In the genomic region with DNA sequence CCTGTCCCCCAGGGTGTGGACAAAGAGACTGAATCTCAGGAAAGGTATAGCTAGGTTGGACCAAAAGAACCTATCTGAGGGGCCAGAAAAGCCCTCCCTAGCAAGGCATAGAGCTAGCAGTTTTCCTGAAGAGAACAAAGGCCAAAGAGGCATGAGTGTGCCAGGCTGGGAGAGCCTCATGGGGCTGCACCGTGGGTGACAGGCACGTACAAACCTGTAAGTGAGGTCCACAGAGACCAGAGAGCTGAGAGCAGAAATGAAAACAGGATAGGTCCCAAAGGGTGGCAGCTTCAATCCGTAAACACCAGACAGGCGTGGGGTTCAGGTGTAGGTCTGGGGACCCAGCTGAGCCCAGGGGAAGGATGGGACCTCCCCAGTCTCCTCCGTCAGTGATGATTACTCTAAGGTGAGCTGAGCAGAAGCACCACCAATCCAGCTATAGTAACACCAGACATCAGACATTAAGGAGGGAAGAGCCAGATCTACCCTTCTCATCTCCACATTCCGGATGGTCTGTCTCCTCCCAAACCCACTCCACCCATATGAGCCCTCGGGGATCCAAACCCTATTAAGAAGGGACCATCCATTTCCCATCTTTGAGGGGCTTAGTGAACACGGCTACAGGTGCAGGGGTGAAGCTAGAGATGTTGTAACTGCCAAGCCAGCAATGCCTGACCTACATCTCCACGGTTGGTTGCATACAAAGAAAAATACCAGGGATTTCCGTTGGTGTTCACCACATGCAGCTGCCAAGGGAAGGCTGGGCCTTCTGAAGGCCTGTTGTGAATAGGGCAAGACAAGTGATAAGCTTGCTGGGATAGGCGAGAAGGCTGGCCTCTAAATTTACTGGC, we compare ENCODE assay signal across 9 cellular contexts. TPM values are rescaled to one million over a fixed set of nuclear protein-coding genes. Genes with fewer than 3 reads are reported as not detected.
DNase-seq lines count a peak whose midpoint lies in the region; ATAC-seq and TF ChIP-seq lines count a peak whose summit lies in the region.
"Had no signal": no experiment of that assay in that cellular context is flagged by ENCODE, and none has a peak within 500 bp of the region (broad histone marks: within the 10 kb centered on the region; RNA-seq: fewer than 3 reads in every experiment).

No MANE protein-coding gene starts in this region.

- 55% methylated on average over 11 of the region's 11 CpGs for WGBS in suprapubic skin

- TF ChIP-seq CTCF in chondrocyte (IDR thresholded peaks at IDR 0.05), result no peak
- no peak for TF ChIP-seq CTCF in suprapubic skin (IDR thresholded peaks at IDR 0.05)
- no peak for TF ChIP-seq CTCF in foreskin fibroblast (IDR thresholded peaks at IDR 0.05; ENCODE audit: low read depth, low read length)

- H3K4me3 ChIP-seq in suprapubic skin (no peak overlapping the region), foreskin fibroblast (ENCODE audit: low read depth in 1 of 2, low read length in 2 of 2) (no peak overlapping the region)
- H3K4me3 ChIP-seq: Peyer's patch had no signal

- TF ChIP-seq POLR2A in suprapubic skin (IDR thresholded peaks at IDR 0.05), result no peak

- no peaks in the 10 kb centered on the region for H3K9me3 Mint-ChIP-seq in chondrocyte (ENCODE audit: low read depth)

- no peak overlapping the region for H3K4me3 Mint-ChIP-seq in chondrocyte (ENCODE audit: unreplicated experiment)

- peaks cover 39% of the 10 kb centered on the region for H3K4me1 ChIP-seq in suprapubic skin

- no peaks in the 10 kb centered on the region for H3K9me3 ChIP-seq in suprapubic skin
- H3K9me3 ChIP-seq: Peyer's patch had no signal

- H3K27ac ChIP-seq in suprapubic skin, result peak overlapping the region; percentile 13

- ATAC-seq in HG03442 (IDR thresholded peaks at IDR 0.05; ENCODE audit: unreplicated experiment) (no peak), GM21515 (IDR thresholded peaks at IDR 0.05; ENCODE audit: unreplicated experiment) (no peak)

- peaks cover 20% of the 10 kb centered on the region for H3K36me3 ChIP-seq in suprapubic skin

- peaks cover 29% of the 10 kb centered on the region for H3K36me3 Mint-ChIP-seq in chondrocyte (ENCODE audit: low read depth)

- H3K4me1 Mint-ChIP-seq in chondrocyte (ENCODE audit: low read depth), result peaks cover 16% of the 10 kb centered on the region

- no peaks in the 10 kb centered on the region for H3K27me3 Mint-ChIP-seq in chondrocyte (ENCODE audit: low read depth)

- DNase-seq in activated gamma-delta T cell treated with Interleukin-2 at 50 U/mL for 16 hours, result peak; percentile 23
- no peak for DNase-seq in activated gamma-delta T cell (lab: John Stamatoyannopoulos, UW)
- DNase-seq in MV-4-11 (lab: John Stamatoyannopoulos, UW), result peak; percentile 53
- no peak for DNase-seq in chondrocyte (ENCODE audit: low spot score)
- no peak for DNase-seq in suprapubic skin (ENCODE audit: low spot score in 2 of 2)
- no peak for DNase-seq in foreskin fibroblast

- no peak for TF ChIP-seq EP300 in suprapubic skin (IDR thresholded peaks at IDR 0.05)

- no peaks in the 10 kb centered on the region for H3K27me3 ChIP-seq in suprapubic skin
- H3K27me3 ChIP-seq: Peyer's patch had no signal

- H3K27ac Mint-ChIP-seq in chondrocyte (ENCODE audit: unreplicated experiment), result peak overlapping the region; percentile 32

RNA-seq across cellular contexts. Expression of a gene that starts 38.3 kb away (rescaled TPM):
- total RNA-seq in chondrocyte (55.9 to 96.1 TPM (median 90.7 TPM) in 3 replicates), suprapubic skin (100 to 1,000 TPM; 104 to 120 (median 107) TPM)

RNA-seq across cellular contexts. Expression of a gene that starts 46.7 kb away (rescaled TPM):
- not detected in 3 replicates for total RNA-seq in chondrocyte
- total RNA-seq in suprapubic skin, result 1 to 10 TPM in 1 of 4 donors, not detected in 3; 2.7 TPM

RNA-seq across cellular contexts. Expression of a gene that starts 54.7 kb away (rescaled TPM):
- 20.2 to 51.0 TPM (median 49.6 TPM) in 3 replicates for total RNA-seq in chondrocyte
- 10 to 100 TPM in 2 of 4 donors, 1 to 10 TPM in 2; 4.4 to 11.2 (median 9.7) TPM for total RNA-seq in suprapubic skin

Comparison
In these comparisons a context has a peak if more than half of its experiments do, and no peak if none do; other contexts are left out.
1. DNase-seq: peak in activated gamma-delta T cell treated with Interleukin-2 at 50 U/mL for 16 hours (single experiment) and MV-4-11 (single experiment); none in activated gamma-delta T cell (single experiment), chondrocyte (single experiment), suprapubic skin (0 of 2) and foreskin fibroblast (0 of 2).